ENCODE assay signal across 9 cellular contexts in genomic region chr1:153805929-153806750, GRCh38. TPM values are rescaled to one million over a fixed set of nuclear protein-coding genes. Genes with fewer than 3 reads are reported as not detected.
A peak's percentile ranks its signal among the peaks of the same experiment; 100 is the strongest.
DNase-seq lines count a peak whose midpoint lies in the region; ATAC-seq and TF ChIP-seq lines count a peak whose summit lies in the region.
"Had no signal": no experiment of that assay in that cellular context is flagged by ENCODE, and none has a peak within 500 bp of the region (broad histone marks: within the 10 kb centered on the region; RNA-seq: fewer than 3 reads in every experiment).

No MANE protein-coding gene starts in this region.

- peaks cover 23% of the 10 kb centered on the region for H3K36me3 Mint-ChIP-seq in activated CD8-positive, alpha-beta memory T cell treated with anti-CD3 and anti-CD28 coated beads, Interleukin-2, amount 10 ng/mL, durations not matched to agents 7 days and 5 days

- peaks cover 6% of the 10 kb centered on the region; the same call in 1 of the 2 replicates for H3K36me3 ChIP-seq in Panc1 (ENCODE audit: control insufficient read depth, insufficient read depth, low read length)
- H3K36me3 ChIP-seq in esophagus muscularis mucosa = peaks cover 27 to 55% (median 46%) of the 10 kb centered on the region in 4 donors
- H3K36me3 ChIP-seq in suprapubic skin = peaks cover 42% of the 10 kb centered on the region

- in situ Hi-C loops in Panc1 (cut with HindIII; ENCODE audit: low pct_unique_long_range_greater_than_20kb, low sequenced_read_pairs) = no loop called here

- no peak for DNase-seq in activated CD8-positive, alpha-beta memory T cell treated with anti-CD3 and anti-CD28 coated beads, Interleukin-2, amount 10 ng/mL, durations not matched to agents 7 days and 5 days
- no peak for DNase-seq in activated CD8-positive, alpha-beta memory T cell treated with anti-CD3 and anti-CD28 coated beads, Interleukin-2, amount 50 U/mL, for 48 hours
- no peak for DNase-seq in Panc1 (ENCODE audit: low read depth, low spot score)
- DNase-seq in esophagus muscularis mucosa (ENCODE audit: extremely low spot score) = no peak
- DNase-seq in suprapubic skin (ENCODE audit: low spot score in 2 of 2) = no peak
- DNase-seq: activated CD4-positive, alpha-beta T cell treated with anti-CD3 and anti-CD28 coated beads for 1 hour had no signal

- H3K9me3 Mint-ChIP-seq in activated CD8-positive, alpha-beta memory T cell treated with anti-CD3 and anti-CD28 coated beads, Interleukin-2, amount 10 ng/mL, durations not matched to agents 7 days and 5 days (ENCODE audit: low read depth) = no peaks in the 10 kb centered on the region

- H3K27ac Mint-ChIP-seq in activated CD8-positive, alpha-beta memory T cell treated with anti-CD3 and anti-CD28 coated beads, Interleukin-2, amount 10 ng/mL, durations not matched to agents 7 days and 5 days = peak overlapping the region; percentile 74

- no peaks in the 10 kb centered on the region for H3K27me3 ChIP-seq in Panc1 (ENCODE audit: control insufficient read depth, insufficient read depth, low read length)
- H3K27me3 ChIP-seq in esophagus muscularis mucosa = no peaks in the 10 kb centered on the region
- H3K27me3 ChIP-seq in suprapubic skin = no peaks in the 10 kb centered on the region

- no peak overlapping the region for H3K4me3 Mint-ChIP-seq in activated CD8-positive, alpha-beta memory T cell treated with anti-CD3 and anti-CD28 coated beads, Interleukin-2, amount 10 ng/mL, durations not matched to agents 7 days and 5 days

- H3K4me1 ChIP-seq in Panc1 (ENCODE audit: control insufficient read depth, insufficient read depth, low read length) = no peaks in the 10 kb centered on the region
- peaks cover 11 to 28% (median 17%) of the 10 kb centered on the region in 4 donors for H3K4me1 ChIP-seq in esophagus muscularis mucosa
- H3K4me1 ChIP-seq in suprapubic skin = peaks cover 24% of the 10 kb centered on the region

- TF ChIP-seq POLR2A in esophagus muscularis mucosa (IDR thresholded peaks at IDR 0.05; ENCODE audit: low read depth) (no peak), suprapubic skin (IDR thresholded peaks at IDR 0.05) (no peak)

- H3K4me3 ChIP-seq in Panc1 (ENCODE audit: low read depth in 2 of 2, low read length in 2 of 2) (no peak overlapping the region), esophagus muscularis mucosa (no peak overlapping the region), suprapubic skin (no peak overlapping the region)

- intact Hi-C loops in Panc1 (cut with micrococcal nuclease; ENCODE audit: unreplicated experiment) = no loop called here
- intact Hi-C loops in esophagus muscularis mucosa (cut with DNase I) = no loop called here

- no peak for TF ChIP-seq EP300 in esophagus muscularis mucosa (IDR thresholded peaks at IDR 0.05)
- TF ChIP-seq EP300 in suprapubic skin (IDR thresholded peaks at IDR 0.05) = no peak

- POLR2A ChIA-PET in Panc1 (lab: Charles Lee) = interaction anchor here (0.7 kb wide), 1 partner anchor 13 kb away, joined by 4 read pairs; no protein-coding TSS in a partner anchor

- no peak for ATAC-seq in activated CD8-positive, alpha-beta memory T cell treated with anti-CD3 and anti-CD28 coated beads, Interleukin-2, amount 10 ng/mL, durations not matched to agents 7 days and 5 days
- ATAC-seq in Panc1 = no peak
- no peak for ATAC-seq in GM21619 (IDR thresholded peaks at IDR 0.05; ENCODE audit: unreplicated experiment)
- no peak for ATAC-seq in GM21447 (IDR thresholded peaks at IDR 0.05; ENCODE audit: unreplicated experiment)
- ATAC-seq in HG03457 (IDR thresholded peaks at IDR 0.05; ENCODE audit: unreplicated experiment) = no peak

- H3K27me3 Mint-ChIP-seq in activated CD8-positive, alpha-beta memory T cell treated with anti-CD3 and anti-CD28 coated beads, Interleukin-2, amount 10 ng/mL, durations not matched to agents 7 days and 5 days = no peaks in the 10 kb centered on the region

- WGBS in esophagus muscularis mucosa = 72% methylated on average over 8 of the region's 9 CpGs
- 82% methylated on average over 9 of the region's 9 CpGs for WGBS in suprapubic skin

- H3K9me3 ChIP-seq in Panc1 (ENCODE audit: control insufficient read depth, insufficient read depth, low read depth, low read length) = no peaks in the 10 kb centered on the region
- no peaks in the 10 kb centered on the region for H3K9me3 ChIP-seq in esophagus muscularis mucosa
- no peaks in the 10 kb centered on the region for H3K9me3 ChIP-seq in suprapubic skin

- peaks cover 22% of the 10 kb centered on the region for H3K4me1 Mint-ChIP-seq in activated CD8-positive, alpha-beta memory T cell treated with anti-CD3 and anti-CD28 coated beads, Interleukin-2, amount 10 ng/mL, durations not matched to agents 7 days and 5 days

- no peak for TF ChIP-seq CTCF in Panc1 (IDR thresholded peaks at IDR 0.05)
- TF ChIP-seq CTCF in esophagus muscularis mucosa (IDR thresholded peaks at IDR 0.05) = no peak
- TF ChIP-seq CTCF in suprapubic skin (IDR thresholded peaks at IDR 0.05) = no peak

- CTCF ChIA-PET in activated CD8-positive, alpha-beta memory T cell treated with anti-CD3 and anti-CD28 coated beads, Interleukin-2, amount 10 ng/mL, durations not matched to agents 7 days and 5 days (lab: Charles Lee) = interaction anchor here (0.7 to 5.5 kb wide), 5 partner anchors 9 to 181 kb away, joined by 3 to 26 read pairs (median 18); partner anchors contain the start of genes DENND4B and RAB13
- CTCF ChIA-PET in Panc1 (lab: Charles Lee) = no interaction called here

- BruUV-seq in Panc1 (replicated peaks; lab: Mats Ljungman, UMichigan) = no TSS peak

- H3K27ac ChIP-seq in Panc1 (ENCODE audit: low read length) (peak overlapping the region; percentile 45; the same call in 1 of the 2 replicates), esophagus muscularis mucosa (replicated peaks in 1 of 4) (peak overlapping the region; percentile 32 to 50 (median 42)), suprapubic skin (peak overlapping the region; percentile 41)

RNA-seq across cellular contexts. Expression of gene SLC27A3, which starts 30.9 kb away (rescaled TPM):
- 10 to 100 TPM; 39.8 to 43.0 TPM for total RNA-seq in activated CD8-positive, alpha-beta memory T cell treated with anti-CD3 and anti-CD28 coated beads, Interleukin-2, amount 10 ng/mL, durations not matched to agents 7 days and 5 days
- total RNA-seq in Panc1 (2021; ENCODE audit: unreplicated experiment) (8.0 TPM), esophagus muscularis mucosa (10 to 100 TPM; 12.9 to 29.5 (median 19.9) TPM), suprapubic skin (10 to 100 TPM; 18.3 to 72.3 (median 39.6) TPM)
- 6.7 TPM for polyA plus RNA-seq in Panc1 (2012; ENCODE audit: insufficient read length)
